In genomic region chr14:100727565-100728240, GRCh38 we compare ENCODE assay signal across 29 cellular contexts. TPM values are rescaled to one million over a fixed set of nuclear protein-coding genes. Genes with fewer than 3 reads are reported as not detected.
DNase-seq lines count a peak whose midpoint lies in the region; ATAC-seq, FAIRE-seq and TF ChIP-seq lines count a peak whose summit lies in the region.
"Had no signal": no experiment of that assay in that cellular context is flagged by ENCODE, and none has a peak within 500 bp of the region (broad histone marks: within the 10 kb centered on the region; RNA-seq: fewer than 3 reads in every experiment).

No MANE protein-coding gene starts in this region.

- no peaks in the 10 kb centered on the region for H3K9me2 ChIP-seq in Karpas-422 (replicated peaks; ENCODE audit: insufficient read depth, low read length)

- intact Hi-C loops in K562 (cut with micrococcal nuclease) = no loop called here

- no peak for TF ChIP-seq POLR2A in K562 (conservative IDR thresholded peaks at IDR 0.05)

- H3K27ac ChIP-seq in K562 (ENCODE audit: extremely low read depth, low read depth, low read length) (no peak overlapping the region), iPS-18a (ENCODE audit: low read length) (no peak overlapping the region), neuronal stem cell (replicated peaks; ENCODE audit: low read length) (peak overlapping the region; percentile 83), Karpas-422 (ENCODE audit: low read length) (no peak overlapping the region)
- H3K27ac ChIP-seq: ascending aorta, BLaER1, psoas muscle, thyroid gland had no signal

- 37% methylated on average over 15 of the region's 23 CpGs for WGBS in K562 (ENCODE audit: insufficient coverage, low coverage, missing lambda C conversion rate)
- no CpG with 5 or more reads among the region's 23 CpGs for WGBS in neuronal stem cell (ENCODE audit: extremely low coverage in 2 of 2, insufficient read length in 2 of 2, insufficient replicate concordance in 1 of 2), 2 donors

- H3K4me2 ChIP-seq in K562 (ENCODE audit: insufficient read depth, low read length) = peak overlapping the region; percentile 37; the same call in 1 of the 2 replicates
- peak overlapping the region; percentile 71 for H3K4me2 ChIP-seq in neuronal stem cell (ENCODE audit: insufficient read depth, low read length, poor library complexity, severe bottlenecking)
- no peak overlapping the region for H3K4me2 ChIP-seq in Karpas-422 (ENCODE audit: low read depth, low read length, poor library complexity, severe bottlenecking)
- H3K4me2 ChIP-seq: BLaER1 had no signal

- H4K8ac ChIP-seq in neuronal stem cell (ENCODE audit: low read depth, low read length) = peak overlapping the region; percentile 70

- DNase-seq in H7 (no peak), K562 (ENCODE audit: extremely low read depth in 1 of 4, low spot score in 3 of 4) (no peak), neuronal stem cell (ENCODE audit: low spot score) (no peak), NCI-H1694 (lab: John Stamatoyannopoulos, UW) (no peak), Karpas-422 (no peak)
- DNase-seq in activated T-cell treated with anti-CD3 and anti-CD28 coated beads, Interleukin-2, amount 50 U/mL, for 4 hours = no peak
- DNase-seq: ACHN; activated CD4-positive, alpha-beta T cell treated with anti-CD3 and anti-CD28 coated beads for 36 hours; activated CD8-positive, alpha-beta T cell treated with anti-CD3 and anti-CD28 coated beads, Interleukin-2, amount 10 ng/mL, durations not matched to agents 7 days and 5 days; activated effector memory CD4-positive, alpha-beta T cell treated with Interleukin-2 at 50 U/mL for 16 hours; activated naive CD8-positive, alpha-beta T cell treated with anti-CD3 and anti-CD28 coated beads, Interleukin-2, amount 10 ng/mL, durations not matched to agents 7 days and 5 days; Caco-2; dermis blood vessel endothelial cell; DND-41; NCI-H1694 treated with DMSO at 0.1 percent for 48 hours; NCI-H524 treated with DMSO at 0.1 percent for 48 hours; NK-92 treated with Interleukin-12 subunit alpha and Interleukin-12 subunit beta, amount 100 ng/mL, for 24 hours; Right ventricle myocardium superior; stimulated activated naive CD8-positive, alpha-beta T cell treated with anti-CD3 and anti-CD28 coated beads, Interleukin-15, Interleukin-2, amounts not matched to agents 100 U/mL and 50 U/mL, for 24 hours; thyroid gland had no signal

- peak overlapping the region; percentile 79 for H3K4ac ChIP-seq in neuronal stem cell (ENCODE audit: low read length)

- peaks cover 13% of the 10 kb centered on the region for H3K79me1 ChIP-seq in neuronal stem cell (ENCODE audit: low read depth, low read length)

- H3K79me2 ChIP-seq in K562 (ENCODE audit: control insufficient read depth, insufficient read depth, low read length) = peaks cover 9% of the 10 kb centered on the region; the same call in 1 of the 3 replicates
- no peaks in the 10 kb centered on the region for H3K79me2 ChIP-seq in Karpas-422 (ENCODE audit: low read length)

- H3K27me3 ChIP-seq in H7 (ENCODE audit: control insufficient read depth, insufficient read depth, low read length) (peaks cover 32% of the 10 kb centered on the region), K562 (ENCODE audit: control insufficient read depth in 2 of 2, insufficient read depth in 2 of 2, low read length in 2 of 2) (peaks cover 0 to 15% of the 10 kb centered on the region in 2 experiments; a peak in 3 of 5 replicates), iPS-18a (ENCODE audit: control insufficient read depth, insufficient read depth, low read length) (peaks cover 75% of the 10 kb centered on the region), neuronal stem cell (ENCODE audit: control insufficient read depth in 3 of 3, insufficient read depth in 3 of 3, low read depth in 1 of 3, low read length in 3 of 3) (peaks cover 0 to 85% (median 0%) of the 10 kb centered on the region in 3 experiments), Karpas-422 (ENCODE audit: low read length) (no peaks in the 10 kb centered on the region)
- H3K27me3 ChIP-seq: thyroid gland had no signal

- peaks cover 46% of the 10 kb centered on the region for H3K27me3 Mint-ChIP-seq in activated T-cell treated with anti-CD3 and anti-CD28 coated beads, Interleukin-2, amount 50 U/mL, for 4 hours (ENCODE audit: low read depth)

- H2BK15ac ChIP-seq in neuronal stem cell (ENCODE audit: low read length) = no peak overlapping the region

- no peaks in the 10 kb centered on the region for H3K9me3 ChIP-seq in K562 (replicated peaks; ENCODE audit: control insufficient read depth, insufficient read depth, low read depth, low read length)
- H3K9me3 ChIP-seq in iPS-18a (ENCODE audit: control insufficient read depth, low read depth, low read length) = no peaks in the 10 kb centered on the region
- no peaks in the 10 kb centered on the region for H3K9me3 ChIP-seq in neuronal stem cell (replicated peaks in 1 of 2; ENCODE audit: control insufficient read depth in 2 of 2, insufficient read depth in 1 of 2, low read depth in 1 of 2, low read length in 2 of 2)
- no peaks in the 10 kb centered on the region for H3K9me3 ChIP-seq in Karpas-422 (ENCODE audit: low read length)
- H3K9me3 ChIP-seq: ascending aorta, Caco-2, psoas muscle, thyroid gland had no signal

- H3K9ac ChIP-seq in K562 (ENCODE audit: insufficient read depth in 1 of 2, low read depth in 2 of 2, low read length in 2 of 2) (0 out of 4 replicates have a peak overlapping the region, but pooled peaks of 1 of the 2 experiments have one; percentile 14), iPS-18a (ENCODE audit: low read length) (no peak overlapping the region), neuronal stem cell (ENCODE audit: low read depth, low read length, poor library complexity) (peak overlapping the region; percentile 100), Karpas-422 (ENCODE audit: low read length) (no peak overlapping the region)
- H3K9ac ChIP-seq: BLaER1 had no signal

- H3K4me3 Mint-ChIP-seq in activated T-cell treated with anti-CD3 and anti-CD28 coated beads, Interleukin-2, amount 50 U/mL, for 4 hours = no peak overlapping the region
- H3K4me3 Mint-ChIP-seq: activated CD4-positive, alpha-beta T cell treated with anti-CD3 and anti-CD28 coated beads for 36 hours; activated CD8-positive, alpha-beta T cell treated with anti-CD3 and anti-CD28 coated beads, Interleukin-2, amount 10 ng/mL, durations not matched to agents 7 days and 5 days; activated naive CD8-positive, alpha-beta T cell treated with anti-CD3 and anti-CD28 coated beads, Interleukin-2, amount 10 ng/mL, durations not matched to agents 7 days and 5 days; central memory CD8-positive, alpha-beta T cell had no signal

- TF ChIP-seq RAD21 in K562 (CRISPR knock-in tag; conservative IDR thresholded peaks at IDR 0.05 in 1 of 2, IDR thresholded peaks at IDR 0.05 in 1 of 2) = no peak

- H4K91ac ChIP-seq in neuronal stem cell (ENCODE audit: low read depth, low read length, poor library complexity) = no peak overlapping the region

- peak overlapping the region; percentile 95 for H3K14ac ChIP-seq in neuronal stem cell (ENCODE audit: low read length)

- peak overlapping the region; percentile 90 for H2BK120ac ChIP-seq in neuronal stem cell (ENCODE audit: low read depth, low read length)

- no peak for TF ChIP-seq CTCF in K562 (IDR thresholded peaks at IDR 0.05 in 2 of 3, conservative IDR thresholded peaks at IDR 0.05 in 1 of 3; ENCODE audit: insufficient read depth in 2 of 3, low read depth in 1 of 3, low read length in 3 of 3)

- no peaks in the 10 kb centered on the region for H3K9me1 ChIP-seq in K562 (ENCODE audit: control insufficient read depth, insufficient read depth, low read length)

- CTCF ChIA-PET in K562 (lab: Yijun Ruan, JAX; ENCODE audit: low intra/inter-chr PET ratio) = no interaction called here

- H2AFZ ChIP-seq in K562 (ENCODE audit: low read depth, low read length) (no peak overlapping the region), neuronal stem cell (ENCODE audit: low read length) (no peak overlapping the region), Karpas-422 (ENCODE audit: low read length) (no peak overlapping the region)

- BruUV-seq in K562 (replicated peaks; lab: Mats Ljungman, UMichigan) = TSS peak; percentile 57

- H2BK12ac ChIP-seq in neuronal stem cell (ENCODE audit: low read length) = no peak overlapping the region

- H4K20me1 ChIP-seq in K562 (replicated peaks; ENCODE audit: control insufficient read depth, insufficient read depth, low read length) (no peaks in the 10 kb centered on the region), Karpas-422 (ENCODE audit: insufficient read depth, low read depth, low read length) (no peaks in the 10 kb centered on the region)
- H4K20me1 ChIP-seq: BLaER1 had no signal

- in situ Hi-C loops in K562 (cut with MboI) = no loop called here

- TF ChIP-seq EP300 in K562 (IDR thresholded peaks at IDR 0.05; ENCODE audit: low read length) = no peak

- no peaks in the 10 kb centered on the region for H3K9me3 Mint-ChIP-seq in activated T-cell treated with anti-CD3 and anti-CD28 coated beads, Interleukin-2, amount 50 U/mL, for 4 hours
- H3K9me3 Mint-ChIP-seq: activated naive CD8-positive, alpha-beta T cell treated with anti-CD3 and anti-CD28 coated beads, Interleukin-2, amount 10 ng/mL, durations not matched to agents 7 days and 5 days; central memory CD8-positive, alpha-beta T cell had no signal

- H3K4me3 ChIP-seq in H7 (ENCODE audit: insufficient read depth, low read depth, low read length) = peak overlapping the region; percentile 39; the same call in 1 of the 2 replicates
- peak overlapping the region; percentile 38 for H3K4me3 ChIP-seq in K562
- H3K4me3 ChIP-seq in iPS-18a (ENCODE audit: low read length) = peak overlapping the region; percentile 42
- H3K4me3 ChIP-seq in neuronal stem cell (ENCODE audit: low read length in 2 of 2) = peak overlapping the region in 1 of 2 donors; percentile 92
- no peak overlapping the region for H3K4me3 ChIP-seq in Karpas-422 (ENCODE audit: low read length)
- H3K4me3 ChIP-seq: ascending aorta, BLaER1, thyroid gland had no signal

- peak overlapping the region; percentile 100 for H3K18ac ChIP-seq in neuronal stem cell (ENCODE audit: low read length)

- H3K4me1 Mint-ChIP-seq in activated T-cell treated with anti-CD3 and anti-CD28 coated beads, Interleukin-2, amount 50 U/mL, for 4 hours (ENCODE audit: low read depth) = no peaks in the 10 kb centered on the region
- H3K4me1 Mint-ChIP-seq: activated CD4-positive, alpha-beta T cell treated with anti-CD3 and anti-CD28 coated beads for 36 hours; activated naive CD8-positive, alpha-beta T cell treated with anti-CD3 and anti-CD28 coated beads, Interleukin-2, amount 10 ng/mL, durations not matched to agents 7 days and 5 days had no signal

- no peaks in the 10 kb centered on the region for H3K36me3 Mint-ChIP-seq in activated T-cell treated with anti-CD3 and anti-CD28 coated beads, Interleukin-2, amount 50 U/mL, for 4 hours (ENCODE audit: insufficient read depth)
- H3K36me3 Mint-ChIP-seq: activated naive CD8-positive, alpha-beta T cell treated with anti-CD3 and anti-CD28 coated beads, Interleukin-2, amount 10 ng/mL, durations not matched to agents 7 days and 5 days had no signal

- H3K4me1 ChIP-seq in K562 (replicated peaks in 1 of 2; ENCODE audit: control insufficient read depth in 2 of 2, insufficient read depth in 2 of 2, low read length in 2 of 2) (peaks cover 5 to 20% of the 10 kb centered on the region in 2 experiments; a peak in 3 of 5 replicates), iPS-18a (ENCODE audit: control insufficient read depth, low read depth, low read length) (peaks cover 5% of the 10 kb centered on the region), neuronal stem cell (ENCODE audit: control insufficient read depth in 2 of 2, insufficient read depth in 1 of 2, low read depth in 1 of 2, low read length in 2 of 2) (peaks cover 18 to 57% of the 10 kb centered on the region in 2 donors), Karpas-422 (ENCODE audit: low read length) (no peaks in the 10 kb centered on the region)
- H3K4me1 ChIP-seq: ascending aorta, Caco-2, psoas muscle, thyroid gland had no signal

- peak overlapping the region; percentile 94 for H2AK5ac ChIP-seq in neuronal stem cell (ENCODE audit: low read depth, low read length)

- H3K36me3 ChIP-seq in H7 (replicated peaks; ENCODE audit: control insufficient read depth, insufficient read depth, low read length) (no peaks in the 10 kb centered on the region), K562 (ENCODE audit: control insufficient read depth, insufficient read depth, low read length) (no peaks in the 10 kb centered on the region), iPS-18a (ENCODE audit: control insufficient read depth, low read depth, low read length) (no peaks in the 10 kb centered on the region), neuronal stem cell (replicated peaks in 1 of 2; ENCODE audit: control insufficient read depth in 2 of 2, insufficient read depth in 2 of 2, low read length in 2 of 2) (peaks cover 0 to 49% of the 10 kb centered on the region in 2 donors), Karpas-422 (ENCODE audit: insufficient read depth, low read length) (no peaks in the 10 kb centered on the region)
- H3K36me3 ChIP-seq: ascending aorta, BLaER1, thyroid gland had no signal

- POLR2A ChIA-PET in K562 (lab: Yijun Ruan, JAX) = no interaction called here

- FAIRE-seq in K562 (lab: Jason Lieb, UNC) = no peak

- no peak for ATAC-seq in K562
- ATAC-seq in activated T-cell treated with anti-CD3 and anti-CD28 coated beads, Interleukin-2, amount 50 U/mL, for 4 hours = no peak
- ATAC-seq: activated CD4-positive, alpha-beta T cell treated with anti-CD3 and anti-CD28 coated beads for 36 hours; activated CD8-positive, alpha-beta T cell treated with anti-CD3 and anti-CD28 coated beads, Interleukin-2, amount 10 ng/mL, durations not matched to agents 7 days and 5 days; psoas muscle; stimulated activated naive CD8-positive, alpha-beta T cell treated with anti-CD3 and anti-CD28 coated beads, Interleukin-15, Interleukin-2, amounts not matched to agents 100 U/mL and 50 U/mL, for 24 hours had no signal

- peak overlapping the region; percentile 55 for H3K23ac ChIP-seq in neuronal stem cell (ENCODE audit: low read depth, low read length, poor library complexity)

- H2BK5ac ChIP-seq in neuronal stem cell (ENCODE audit: low read length) = peak overlapping the region; percentile 98

RNA-seq across cellular contexts. Expression of gene DLK1, which starts 1.0 kb away (rescaled TPM):
- 0.37 and 1.5 TPM in 2 replicates for total RNA-seq in H7 (2014; rRNA removed; shearing (Covaris generic))
- total RNA-seq in K562 (2011; cell fraction: chromatin; rRNA removed; ENCODE audit: low replicate concordance) = 16.9 and 103 TPM in 2 replicates
- total RNA-seq in K562 (2011; cell fraction: nucleolus; rRNA removed) = 80.7 and 188 TPM in 2 replicates
- total RNA-seq in K562 (2011; cell fraction: nucleoplasm; rRNA removed) = 58.2 and 70.2 TPM in 2 replicates
- total RNA-seq in K562 (2014; rRNA removed) (11.8 and 12.5 TPM in 2 replicates), K562 (2014; rRNA removed; fragmentation: Illumina TruSeq; extraction: Trizol) (3.9 and 5.6 TPM in 2 replicates), K562 (2015; rRNA removed; fragmentation: Illumina TruSeq; extraction: Trizol) (17.6 and 20.2 TPM in 2 replicates), K562 (2021) (44.2 and 48.3 TPM in 2 replicates)
- polyA plus RNA-seq in K562 (2011; rRNA removed) (97.2 and 430 TPM in 2 replicates), K562 (2014; fragmentation: Illumina TruSeq; extraction: Trizol) (15.3 and 36.5 TPM in 2 replicates), K562 (2014; fragmentation: Nextera tagmentation; extraction: Ambion mirVana) (1 to 10 TPM; 4.4 to 4.7 TPM), K562 (2014; rRNA removed) (21.4 and 27.5 TPM in 2 replicates)
- 306 and 365 TPM in 2 replicates for polyA plus RNA-seq in K562 (2011; cell fraction: cytosol; rRNA removed)
- 296 and 371 TPM in 2 replicates for polyA plus RNA-seq in K562 (2011; cell fraction: nucleus; rRNA removed)
- polyA plus RNA-seq in K562 (2012) = 106 and 264 TPM in 2 replicates
- polyA minus RNA-seq in K562 (2011; rRNA and poly(A)+ RNA removed) = 35.4 and 85.9 TPM in 2 replicates
- 143 and 458 TPM in 2 replicates for polyA minus RNA-seq in K562 (2011; cell fraction: cytosol; rRNA and poly(A)+ RNA removed)
- polyA minus RNA-seq in K562 (2011; cell fraction: nucleus; rRNA and poly(A)+ RNA removed) = 44.6 and 117 TPM in 2 replicates
- 6,496 TPM for polyA plus RNA-seq in neuronal stem cell (2013, experiment 1 of 2)
- polyA plus RNA-seq in neuronal stem cell (2013, experiment 2 of 2) = 6,408 TPM
- total RNA-seq in Karpas-422 (2014; rRNA removed; shearing (Covaris generic); ENCODE audit: low replicate concordance) = not detected in 2 replicates
- under 1 TPM; 0.63 to 0.68 (median 0.63) TPM for total RNA-seq in activated T-cell treated with anti-CD3 and anti-CD28 coated beads, Interleukin-2, amount 50 U/mL, for 4 hours
- total RNA-seq: activated CD4-positive, alpha-beta T cell treated with anti-CD3 and anti-CD28 coated beads for 36 hours; activated CD8-positive, alpha-beta T cell treated with anti-CD3 and anti-CD28 coated beads, Interleukin-2, amount 10 ng/mL, durations not matched to agents 7 days and 5 days; activated naive CD8-positive, alpha-beta T cell treated with anti-CD3 and anti-CD28 coated beads, Interleukin-2, amount 10 ng/mL, durations not matched to agents 7 days and 5 days; Caco-2; dermis blood vessel endothelial cell; fibroblast of lung; kidney epithelial cell; lung microvascular endothelial cell; T-helper 2 cell treated with Interferon-gamma antibody and Interleukin-4, amounts not matched to agents 100 ng/mL and 5 ng/mL, for 36 hours had no signal
- polyA plus RNA-seq: fibroblast of lung had no signal
